ENCODE assay signal across 8 cellular contexts in genomic region chr3:41202834-41203345, GRCh38. TPM values are rescaled to one million over a fixed set of nuclear protein-coding genes. Genes with fewer than 3 reads are reported as not detected.
A peak's percentile ranks its signal among the peaks of the same experiment; 100 is the strongest.
DNase-seq lines count a peak whose midpoint lies in the region; ATAC-seq and TF ChIP-seq lines count a peak whose summit lies in the region.

No MANE protein-coding gene starts in this region.

- H3K9ac ChIP-seq in endocrine pancreas (ENCODE audit: control insufficient read depth, insufficient read depth, low read length) (no peak overlapping the region), neural cell (ENCODE audit: low read length) (no peak overlapping the region)

- ATAC-seq in GM21717 (IDR thresholded peaks at IDR 0.05; ENCODE audit: unreplicated experiment), result peak; percentile 22
- no peak for ATAC-seq in GM21529 (IDR thresholded peaks at IDR 0.05; ENCODE audit: unreplicated experiment)
- ATAC-seq in GM18858 (IDR thresholded peaks at IDR 0.05; ENCODE audit: unreplicated experiment), result no peak

- DNase-seq in COLO829 (ENCODE audit: low spot score) (peak; percentile 70), OCI-M1 (lab: John Stamatoyannopoulos, UW) (peak; percentile 47), HPDE6-E6E7 (ENCODE audit: extremely low spot score) (no peak)

- H3K27me3 ChIP-seq in endocrine pancreas (ENCODE audit: control insufficient read depth, insufficient read depth, low read length) (no peaks in the 10 kb centered on the region), neural cell (ENCODE audit: insufficient read depth, low read depth, low read length) (no peaks in the 10 kb centered on the region)

- peaks cover 43% of the 10 kb centered on the region for H3K4me1 ChIP-seq in endocrine pancreas (ENCODE audit: control insufficient read depth, insufficient read depth, low read length)

- peak; percentile 71 for TF ChIP-seq CTCF in neural cell (IDR thresholded peaks at IDR 0.05; ENCODE audit: poor library complexity, severe bottlenecking)

- no peaks in the 10 kb centered on the region for H3K9me2 ChIP-seq in neural cell (ENCODE audit: insufficient read depth, low read length)

- H4K20me1 ChIP-seq in neural cell (ENCODE audit: insufficient read depth), result peaks cover 7% of the 10 kb centered on the region

- H3K9me3 ChIP-seq in endocrine pancreas (ENCODE audit: control insufficient read depth, low read length) (no peaks in the 10 kb centered on the region), neural cell (ENCODE audit: low read length) (no peaks in the 10 kb centered on the region)

- H3K4me2 ChIP-seq in neural cell (ENCODE audit: low read length), result peak overlapping the region; percentile 60

- H3K79me2 ChIP-seq in neural cell (replicated peaks; ENCODE audit: insufficient read depth, low read length), result peaks cover 80% of the 10 kb centered on the region

- H3K36me3 ChIP-seq in endocrine pancreas (ENCODE audit: control insufficient read depth, insufficient read depth, low read length) (no peaks in the 10 kb centered on the region), neural cell (ENCODE audit: insufficient read depth, low read length) (no peaks in the 10 kb centered on the region)

- H3K4me3 ChIP-seq in endocrine pancreas (ENCODE audit: control insufficient read depth, insufficient read depth, low read length) (peak overlapping the region; percentile 92), neural cell (ENCODE audit: low read length) (peak overlapping the region; percentile 79)

- no peak overlapping the region for H3K27ac ChIP-seq in neural cell (ENCODE audit: low read length)

- H2AFZ ChIP-seq in neural cell (ENCODE audit: low read depth, low read length), result no peak overlapping the region

- no peak for TF ChIP-seq EP300 in neural cell (conservative IDR thresholded peaks at IDR 0.05; ENCODE audit: poor library complexity, severe bottlenecking)

- peaks cover 5% of the 10 kb centered on the region for H3F3A ChIP-seq in neural cell (ENCODE audit: insufficient read depth, low read length, poor library complexity, severe bottlenecking)

- TF ChIP-seq RAD21 in neural cell (conservative IDR thresholded peaks at IDR 0.05), result peak; percentile 66

TF ChIP-seq in neural cell, 6 proteins besides CTCF, POLR2A, EP300 and RAD21:
- TF ChIP-seq REST (IDR thresholded peaks at IDR 0.05; ENCODE audit: borderline replicate concordance) (no peak), SMC3 (conservative IDR thresholded peaks at IDR 0.05; ENCODE audit: poor library complexity) (peak; percentile 79), TAF1 (IDR thresholded peaks at IDR 0.05; ENCODE audit: low read depth) (no peak), EZH2 (IDR thresholded peaks at IDR 0.05; ENCODE audit: borderline replicate concordance, insufficient read depth, low read length, poor library complexity, severe bottlenecking) (no peak), MXI1 (conservative IDR thresholded peaks at IDR 0.05; ENCODE audit: poor library complexity, severe bottlenecking) (peak; percentile 49), POLR2AphosphoS5 (IDR thresholded peaks at IDR 0.05) (no peak)

RNA-seq across cellular contexts. Expression of gene CTNNB1, which starts 3.6 kb away (rescaled TPM):
- polyA plus RNA-seq in neural cell, result 317 and 323 TPM in 2 replicates
- polyA minus RNA-seq in neural cell, result 635 and 695 TPM in 2 replicates
